27 cellular contexts compared by ENCODE assay signal in genomic region chr17:2697611-2698162, GRCh38. TPM values are rescaled to one million over a fixed set of nuclear protein-coding genes. Genes with fewer than 3 reads are reported as not detected.
A peak's percentile ranks its signal among the peaks of the same experiment; 100 is the strongest.
DNase-seq lines count a peak whose midpoint lies in the region; ATAC-seq, FAIRE-seq and TF ChIP-seq lines count a peak whose summit lies in the region.
"Had no signal": no experiment of that assay in that cellular context is flagged by ENCODE, and none has a peak within 500 bp of the region (broad histone marks: within the 10 kb centered on the region; RNA-seq: fewer than 3 reads in every experiment).

No MANE protein-coding gene starts in this region.

- TF ChIP-seq POLR2A in suprapubic skin (IDR thresholded peaks at IDR 0.05), result no peak

- H3K36me3 Mint-ChIP-seq in activated CD8-positive, alpha-beta memory T cell treated with anti-CD3 and anti-CD28 coated beads, Interleukin-2, amount 10 ng/mL, durations not matched to agents 7 days and 5 days, result peaks cover 12% of the 10 kb centered on the region

- CTCF ChIA-PET in activated CD8-positive, alpha-beta memory T cell treated with anti-CD3 and anti-CD28 coated beads, Interleukin-2, amount 10 ng/mL, durations not matched to agents 7 days and 5 days (lab: Charles Lee), result interaction anchor here (1.2 kb wide), 1 partner anchor 10 kb away, joined by 3 read pairs; no protein-coding TSS in a partner anchor

- no peaks in the 10 kb centered on the region for H3K9me3 Mint-ChIP-seq in activated CD8-positive, alpha-beta memory T cell treated with anti-CD3 and anti-CD28 coated beads, Interleukin-2, amount 10 ng/mL, durations not matched to agents 7 days and 5 days (ENCODE audit: low read depth)
- H3K9me3 Mint-ChIP-seq: activated CD4-positive, alpha-beta memory T cell treated with anti-CD3 and anti-CD28 coated beads, Interleukin-2, amount 10 ng/mL, durations not matched to agents 7 days and 5 days; activated T-helper 17 cell treated with anti-CD3 and anti-CD28 coated beads, Interleukin-2, amount 50 U/mL, for 72 hours; memory B cell; naive thymus-derived CD8-positive, alpha-beta T cell had no signal

- H3K4me1 Mint-ChIP-seq in activated CD8-positive, alpha-beta memory T cell treated with anti-CD3 and anti-CD28 coated beads, Interleukin-2, amount 10 ng/mL, durations not matched to agents 7 days and 5 days, result peaks cover 4% of the 10 kb centered on the region
- H3K4me1 Mint-ChIP-seq: activated CD4-positive, alpha-beta memory T cell treated with anti-CD3 and anti-CD28 coated beads, Interleukin-2, amount 10 ng/mL, durations not matched to agents 7 days and 5 days; activated T-helper 17 cell treated with anti-CD3 and anti-CD28 coated beads, Interleukin-2, amount 50 U/mL, for 72 hours had no signal

- no peak overlapping the region for H3K27ac Mint-ChIP-seq in activated CD8-positive, alpha-beta memory T cell treated with anti-CD3 and anti-CD28 coated beads, Interleukin-2, amount 10 ng/mL, durations not matched to agents 7 days and 5 days
- H3K27ac Mint-ChIP-seq: activated CD4-positive, alpha-beta memory T cell treated with anti-CD3 and anti-CD28 coated beads, Interleukin-2, amount 10 ng/mL, durations not matched to agents 7 days and 5 days; activated T-helper 17 cell treated with anti-CD3 and anti-CD28 coated beads, Interleukin-2, amount 50 U/mL, for 72 hours; memory B cell had no signal

- H3K9me3 ChIP-seq in suprapubic skin, result no peaks in the 10 kb centered on the region
- H3K9me3 ChIP-seq: prostate gland, thoracic aorta had no signal

- no peak for TF ChIP-seq CTCF in suprapubic skin (IDR thresholded peaks at IDR 0.05)

- no peak for ATAC-seq in activated CD8-positive, alpha-beta memory T cell treated with anti-CD3 and anti-CD28 coated beads, Interleukin-2, amount 10 ng/mL, durations not matched to agents 7 days and 5 days
- no peak for ATAC-seq in HG03095 (IDR thresholded peaks at IDR 0.05; ENCODE audit: unreplicated experiment)
- ATAC-seq: activated T-helper 17 cell treated with anti-CD3 and anti-CD28 coated beads, Interleukin-2, amount 50 U/mL, for 72 hours; naive thymus-derived CD8-positive, alpha-beta T cell had no signal

- no peak for TF ChIP-seq EP300 in suprapubic skin (IDR thresholded peaks at IDR 0.05)

- no peak overlapping the region for H3K4me3 Mint-ChIP-seq in activated CD8-positive, alpha-beta memory T cell treated with anti-CD3 and anti-CD28 coated beads, Interleukin-2, amount 10 ng/mL, durations not matched to agents 7 days and 5 days
- H3K4me3 Mint-ChIP-seq: activated CD4-positive, alpha-beta memory T cell treated with anti-CD3 and anti-CD28 coated beads, Interleukin-2, amount 10 ng/mL, durations not matched to agents 7 days and 5 days; activated T-helper 17 cell treated with anti-CD3 and anti-CD28 coated beads, Interleukin-2, amount 50 U/mL, for 72 hours; memory B cell; naive thymus-derived CD8-positive, alpha-beta T cell had no signal

- H3K27me3 Mint-ChIP-seq in activated CD8-positive, alpha-beta memory T cell treated with anti-CD3 and anti-CD28 coated beads, Interleukin-2, amount 10 ng/mL, durations not matched to agents 7 days and 5 days, result no peaks in the 10 kb centered on the region
- H3K27me3 Mint-ChIP-seq: activated CD4-positive, alpha-beta memory T cell treated with anti-CD3 and anti-CD28 coated beads, Interleukin-2, amount 10 ng/mL, durations not matched to agents 7 days and 5 days; activated T-helper 17 cell treated with anti-CD3 and anti-CD28 coated beads, Interleukin-2, amount 50 U/mL, for 72 hours; memory B cell; naive thymus-derived CD8-positive, alpha-beta T cell had no signal

- 96% methylated on average over 33 of the region's 40 CpGs for WGBS in suprapubic skin

- no peaks in the 10 kb centered on the region for H3K4me1 ChIP-seq in suprapubic skin
- H3K4me1 ChIP-seq: prostate gland had no signal

- peak; percentile 52 for DNase-seq in activated CD8-positive, alpha-beta memory T cell treated with anti-CD3 and anti-CD28 coated beads, Interleukin-2, amount 50 U/mL, for 48 hours
- no peak for DNase-seq in activated CD8-positive, alpha-beta memory T cell treated with anti-CD3 and anti-CD28 coated beads, Interleukin-2, amount 10 ng/mL, durations not matched to agents 7 days and 5 days
- DNase-seq in GM19239 (ENCODE audit: insufficient read length, low spot score) (peak; percentile 13), epidermal melanocyte (ENCODE audit: insufficient read length, low spot score) (peak; percentile 7), suprapubic skin (ENCODE audit: low spot score in 2 of 2) (peak; percentile 58 to 76), GF-D8 (lab: John Stamatoyannopoulos, UW) (no peak), NCI-H2029 (lab: John Stamatoyannopoulos, UW) (no peak)
- DNase-seq: activated CD4-positive, alpha-beta memory T cell treated with anti-CD3 and anti-CD28 coated beads, Interleukin-2, amount 10 ng/mL, durations not matched to agents 7 days and 5 days; amygdala; C1 segment of cervical spinal cord; cerebellar nuclear complex; effector memory CD4-positive, alpha-beta T cell; HCEC 1CT; NCI-H2081; NCI-H510A treated with DMSO at 0.1 percent for 48 hours; SHP77; stimulated activated CD8-positive, alpha-beta memory T cell treated with anti-CD3 and anti-CD28 coated beads, Interleukin-4, amount 100 ng/mL, for 48 hours; T-helper 1 cell; WERI-Rb-1 had no signal

- FAIRE-seq in GM19239 (lab: Jason Lieb, UNC), result no peak
- FAIRE-seq: GM18507 had no signal

- no peak overlapping the region for H3K4me3 ChIP-seq in suprapubic skin
- H3K4me3 ChIP-seq: prostate gland, smooth muscle cell, thoracic aorta had no signal

- peaks cover 99% of the 10 kb centered on the region for H3K36me3 ChIP-seq in suprapubic skin

- H3K27me3 ChIP-seq in suprapubic skin, result no peaks in the 10 kb centered on the region

- no peak overlapping the region for H3K27ac ChIP-seq in suprapubic skin
- H3K27ac ChIP-seq: prostate gland, thoracic aorta, WERI-Rb-1 had no signal

RNA-seq across cellular contexts. Expression of gene CLUH, which starts 13.9 kb away (rescaled TPM):
- 10 to 100 TPM; 65.0 to 81.1 TPM for total RNA-seq in activated CD8-positive, alpha-beta memory T cell treated with anti-CD3 and anti-CD28 coated beads, Interleukin-2, amount 10 ng/mL, durations not matched to agents 7 days and 5 days
- 100 to 1,000 TPM; 120 to 291 (median 151) TPM for total RNA-seq in suprapubic skin

RNA-seq across cellular contexts. Expression of gene CCDC92B, which starts 51.8 kb away (rescaled TPM):
- under 1 TPM in 1 of 2 experiments, not detected in 1; 0.12 TPM for total RNA-seq in activated CD8-positive, alpha-beta memory T cell treated with anti-CD3 and anti-CD28 coated beads, Interleukin-2, amount 10 ng/mL, durations not matched to agents 7 days and 5 days
- total RNA-seq in suprapubic skin, result 1 to 10 TPM in 2 of 4 donors, under 1 TPM in 2; 0.42 to 1.6 (median 0.84) TPM
- total RNA-seq: smooth muscle cell had no signal

Comparison
In these comparisons a context has a peak if more than half of its experiments do, and no peak if none do; other contexts are left out.
1. DNase-seq: peak in activated CD8-positive, alpha-beta memory T cell treated with anti-CD3 and anti-CD28 coated beads, Interleukin-2, amount 50 U/mL, for 48 hours (single experiment), GM19239 (single experiment), epidermal melanocyte (single experiment) and suprapubic skin (2 of 2); none in activated CD8-positive, alpha-beta memory T cell treated with anti-CD3 and anti-CD28 coated beads, Interleukin-2, amount 10 ng/mL, durations not matched to agents 7 days and 5 days (single experiment), GF-D8 (single experiment) and NCI-H2029 (single experiment).